23 cellular contexts compared by ENCODE assay signal in genomic region chr14:94102768-94103482, GRCh38.
"Had no signal": no experiment of that assay in that cellular context is flagged by ENCODE, and none has a peak within 500 bp of the region (broad histone marks: within the 10 kb centered on the region; RNA-seq: fewer than 3 reads in every experiment).

No MANE protein-coding gene starts in this region.

- H3K4me1 Mint-ChIP-seq: activated CD4-positive, alpha-beta memory T cell treated with anti-CD3 and anti-CD28 coated beads, Interleukin-2, amount 10 ng/mL, durations not matched to agents 7 days and 5 days; activated CD4-positive, alpha-beta T cell treated with anti-CD3 and anti-CD28 coated beads for 36 hours; activated naive CD4-positive, alpha-beta T cell treated with anti-CD3 and anti-CD28 coated beads, Interleukin-2, amount 10 ng/mL, durations not matched to agents 7 days and 5 days; activated naive CD8-positive, alpha-beta T cell treated with anti-CD3 and anti-CD28 coated beads for 36 hours had no signal

- H3K27me3 Mint-ChIP-seq: activated CD4-positive, alpha-beta memory T cell treated with anti-CD3 and anti-CD28 coated beads, Interleukin-2, amount 10 ng/mL, durations not matched to agents 7 days and 5 days; activated CD4-positive, alpha-beta T cell treated with anti-CD3 and anti-CD28 coated beads for 36 hours; activated naive CD4-positive, alpha-beta T cell treated with anti-CD3 and anti-CD28 coated beads, Interleukin-2, amount 10 ng/mL, durations not matched to agents 7 days and 5 days; activated naive CD8-positive, alpha-beta T cell treated with anti-CD3 and anti-CD28 coated beads for 36 hours had no signal

- H3K36me3 Mint-ChIP-seq: activated naive CD4-positive, alpha-beta T cell treated with anti-CD3 and anti-CD28 coated beads, Interleukin-2, amount 10 ng/mL, durations not matched to agents 7 days and 5 days; activated naive CD8-positive, alpha-beta T cell treated with anti-CD3 and anti-CD28 coated beads for 36 hours had no signal

- H3K27ac ChIP-seq: SJCRH30, VCaP had no signal

- H3K4me3 Mint-ChIP-seq: activated CD4-positive, alpha-beta memory T cell treated with anti-CD3 and anti-CD28 coated beads, Interleukin-2, amount 10 ng/mL, durations not matched to agents 7 days and 5 days; activated CD4-positive, alpha-beta T cell treated with anti-CD3 and anti-CD28 coated beads for 36 hours; activated naive CD4-positive, alpha-beta T cell treated with anti-CD3 and anti-CD28 coated beads, Interleukin-2, amount 10 ng/mL, durations not matched to agents 7 days and 5 days; activated naive CD8-positive, alpha-beta T cell treated with anti-CD3 and anti-CD28 coated beads for 36 hours had no signal

- H3K9ac ChIP-seq: SK-N-SH had no signal

- H3K9me3 ChIP-seq: SJCRH30, SK-N-SH had no signal

- H3K4me1 ChIP-seq: SJCRH30 had no signal

- H3K36me3 ChIP-seq: SJCRH30 had no signal

- H3K4me2 ChIP-seq: SK-N-SH had no signal

- H3K4me3 ChIP-seq: SJCRH30 had no signal

- H3K27ac Mint-ChIP-seq: activated CD4-positive, alpha-beta memory T cell treated with anti-CD3 and anti-CD28 coated beads, Interleukin-2, amount 10 ng/mL, durations not matched to agents 7 days and 5 days; activated CD4-positive, alpha-beta T cell treated with anti-CD3 and anti-CD28 coated beads for 36 hours; activated naive CD4-positive, alpha-beta T cell treated with anti-CD3 and anti-CD28 coated beads, Interleukin-2, amount 10 ng/mL, durations not matched to agents 7 days and 5 days; activated naive CD8-positive, alpha-beta T cell treated with anti-CD3 and anti-CD28 coated beads for 36 hours; activated T-helper 2 cell treated with anti-CD3 and anti-CD28 coated beads, Interferon-gamma antibody, Interleukin-2, Interleukin-4, amounts not matched to agents 10 μg/mL and 5 μg/mL and 100 μg/mL, durations not matched to agents 14 hours and 24 hours and 36 hours had no signal

- H3K9me3 Mint-ChIP-seq: activated CD4-positive, alpha-beta memory T cell treated with anti-CD3 and anti-CD28 coated beads, Interleukin-2, amount 10 ng/mL, durations not matched to agents 7 days and 5 days; activated naive CD4-positive, alpha-beta T cell treated with anti-CD3 and anti-CD28 coated beads, Interleukin-2, amount 10 ng/mL, durations not matched to agents 7 days and 5 days; activated naive CD8-positive, alpha-beta T cell treated with anti-CD3 and anti-CD28 coated beads for 36 hours; activated T-helper 2 cell treated with anti-CD3 and anti-CD28 coated beads, Interferon-gamma antibody, Interleukin-2, Interleukin-4, amounts not matched to agents 10 μg/mL and 5 μg/mL and 100 μg/mL, durations not matched to agents 14 hours and 24 hours and 36 hours had no signal

- DNase-seq: activated CD4-positive, alpha-beta memory T cell treated with anti-CD3 and anti-CD28 coated beads, Interleukin-2, amount 10 ng/mL, durations not matched to agents 7 days and 5 days; activated CD4-positive, alpha-beta T cell treated with anti-CD3 and anti-CD28 coated beads for 36 hours; activated CD4-positive, alpha-beta T cell treated with anti-CD3 and anti-CD28 coated beads, Interleukin-2, amount 50 U/mL, for 1 hour; activated CD4-positive, CD25-positive, alpha-beta regulatory T cell; activated gamma-delta T cell treated with Interleukin-2 at 50 U/mL for 16 hours; activated naive CD4-positive, alpha-beta T cell treated with anti-CD3 and anti-CD28 coated beads, Interleukin-2, amount 10 ng/mL, durations not matched to agents 7 days and 5 days; activated naive CD8-positive, alpha-beta T cell treated with anti-CD3 and anti-CD28 coated beads for 36 hours; activated T-cell treated with anti-CD3 and anti-CD28 coated beads for 4 hours; activated T-cell treated with anti-CD3 and anti-CD28 coated beads, Interleukin-2, amount 50 U/mL, for 48 hours; central memory CD4-positive, alpha-beta T cell; MM.1S; NCI-H1105; NCI-H1436 treated with DMSO at 0.1 percent for 48 hours; NCI-H187; NCI-H2081 treated with DMSO at 0.1 percent for 48 hours; NCI-H446; NCI-H524; Right ventricle myocardium superior; SJCRH30; SK-N-SH; T-helper 1 cell had no signal

- ATAC-seq: activated CD4-positive, alpha-beta T cell treated with anti-CD3 and anti-CD28 coated beads for 36 hours had no signal

- H3K27me3 ChIP-seq: SJCRH30 had no signal
